14 cellular contexts compared by ENCODE assay signal in the genomic region with DNA sequence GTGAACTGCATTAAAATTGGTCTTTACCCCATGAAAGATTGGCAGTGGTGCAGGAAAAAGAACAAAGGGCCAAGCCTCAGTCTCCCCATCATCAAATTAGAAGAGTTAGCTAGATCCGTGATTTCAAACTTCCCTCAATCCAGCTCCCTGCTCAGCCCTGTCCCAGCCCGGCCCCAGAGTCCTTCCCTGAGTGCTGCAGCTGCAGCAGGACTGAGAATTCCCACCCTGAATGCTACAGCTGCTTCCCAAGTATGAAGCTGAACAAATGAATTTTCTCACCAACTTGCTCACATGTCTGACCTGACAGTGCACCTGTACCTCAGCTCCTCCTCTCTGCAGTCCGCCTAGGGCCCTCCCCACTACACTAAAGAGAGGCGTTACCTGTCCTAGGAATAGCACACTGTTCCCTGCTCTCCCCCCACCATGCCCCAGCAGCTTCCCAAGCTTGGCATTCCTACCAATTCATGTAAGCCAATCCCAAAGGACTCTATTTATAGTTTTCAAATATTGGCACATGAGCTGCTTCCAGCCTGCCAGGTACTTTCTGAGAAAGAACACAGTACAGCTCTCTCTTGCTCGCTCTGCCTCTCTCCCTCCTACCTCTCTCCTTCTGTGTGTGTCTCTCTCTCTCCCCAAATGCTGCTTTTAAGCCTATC.
DNase-seq lines count a peak whose midpoint lies in the region; ATAC-seq and TF ChIP-seq lines count a peak whose summit lies in the region.
"Had no signal": no experiment of that assay in that cellular context is flagged by ENCODE, and none has a peak within 500 bp of the region (broad histone marks: within the 10 kb centered on the region; RNA-seq: fewer than 3 reads in every experiment).

No MANE protein-coding gene starts in this region.

- no peaks in the 10 kb centered on the region for H3K36me3 Mint-ChIP-seq in brain

- TF ChIP-seq CTCF in brain (conservative IDR thresholded peaks at IDR 0.05) (no peak), lower lobe of right lung (IDR thresholded peaks at IDR 0.05) (no peak), tibial artery (IDR thresholded peaks at IDR 0.05) (no peak), coronary artery (IDR thresholded peaks at IDR 0.05) (no peak)

- peaks cover 56% of the 10 kb centered on the region for H3K4me1 Mint-ChIP-seq in brain

- H3K36me3 ChIP-seq in lower lobe of right lung (no peaks in the 10 kb centered on the region), tibial artery (no peaks in the 10 kb centered on the region)

- DNase-seq in DMS 273 (lab: John Stamatoyannopoulos, UW; ENCODE audit: unreplicated experiment) (peak; percentile 44), DMS 273 treated with DMSO at 0.1 percent for 48 hours (lab: John Stamatoyannopoulos, UW) (no peak), lower lobe of right lung (peak; percentile 51), tibial artery (peak in 1 of 2 donors; percentile 70), NOMO-1 treated with dmso at 0.1 percent for 144 hours (lab: John Stamatoyannopoulos, UW; ENCODE audit: unreplicated experiment) (no peak), coronary artery (ENCODE audit: low spot score) (no peak)
- DNase-seq: 8988T, kidney, NCI-H510A treated with DMSO at 0.1 percent for 48 hours had no signal

- peaks cover 9% of the 10 kb centered on the region for H3K27me3 Mint-ChIP-seq in brain

- H3K9me3 Mint-ChIP-seq in brain: peaks cover 0 to 6% (median 0%) of the 10 kb centered on the region in 5 experiments

- intact Hi-C loops in lower lobe of right lung (cut with DNase I) (loop anchor here (10.0 kb wide), 1 partner anchor 1267 kb away; no protein-coding TSS in a partner anchor), tibial artery (cut with DNase I; ENCODE audit: low total_unique reads) (loop anchor here (5.0 kb wide), 2 partner anchors 66 to 1264 kb away; no protein-coding TSS in a partner anchor)

- ATAC-seq in lower lobe of right lung: peak; percentile 82 to 83
- ATAC-seq in HG03521 (IDR thresholded peaks at IDR 0.05; ENCODE audit: unreplicated experiment): no peak
- ATAC-seq: K562, Panc1 had no signal

- H3K4me1 ChIP-seq in lower lobe of right lung (peaks cover 17% of the 10 kb centered on the region), tibial artery (peaks cover 0 to 61% (median 56%) of the 10 kb centered on the region in 4 donors)

- H3K27ac ChIP-seq in lower lobe of right lung (no peak overlapping the region), tibial artery (peak overlapping the region; percentile 31 to 39), coronary artery (no peak overlapping the region)
- H3K27ac ChIP-seq: hepatocyte had no signal

- no peaks in the 10 kb centered on the region for H3K27me3 ChIP-seq in lower lobe of right lung (ENCODE audit: low read depth)
- no peaks in the 10 kb centered on the region for H3K27me3 ChIP-seq in tibial artery
- H3K27me3 ChIP-seq: hepatocyte had no signal

- peak overlapping the region in 3 of 5 experiments; percentile 17 to 56 (median 31) for H3K4me3 Mint-ChIP-seq in brain

- no peaks in the 10 kb centered on the region for H3K9me3 ChIP-seq in lower lobe of right lung
- H3K9me3 ChIP-seq in tibial artery: no peaks in the 10 kb centered on the region

- H3K4me3 ChIP-seq in lower lobe of right lung: no peak overlapping the region
- H3K4me3 ChIP-seq in tibial artery: no peak overlapping the region
- no peak overlapping the region for H3K4me3 ChIP-seq in coronary artery
- H3K4me3 ChIP-seq: hepatocyte, K562 had no signal

- peak overlapping the region in 4 of 5 experiments; percentile 13 to 99 (median 74) for H3K27ac Mint-ChIP-seq in brain

Comparison
In these comparisons a context has a peak if more than half of its experiments do, and no peak if none do; other contexts are left out.
1. DNase-seq: peak in DMS 273 (single experiment) and lower lobe of right lung (single experiment); none in DMS 273 treated with DMSO at 0.1 percent for 48 hours (single experiment), NOMO-1 treated with dmso at 0.1 percent for 144 hours (single experiment) and coronary artery (single experiment).
2. H3K27ac ChIP-seq: peak in tibial artery (2 of 2); none in lower lobe of right lung (single experiment) and coronary artery (0 of 2).